In the genomic region with DNA sequence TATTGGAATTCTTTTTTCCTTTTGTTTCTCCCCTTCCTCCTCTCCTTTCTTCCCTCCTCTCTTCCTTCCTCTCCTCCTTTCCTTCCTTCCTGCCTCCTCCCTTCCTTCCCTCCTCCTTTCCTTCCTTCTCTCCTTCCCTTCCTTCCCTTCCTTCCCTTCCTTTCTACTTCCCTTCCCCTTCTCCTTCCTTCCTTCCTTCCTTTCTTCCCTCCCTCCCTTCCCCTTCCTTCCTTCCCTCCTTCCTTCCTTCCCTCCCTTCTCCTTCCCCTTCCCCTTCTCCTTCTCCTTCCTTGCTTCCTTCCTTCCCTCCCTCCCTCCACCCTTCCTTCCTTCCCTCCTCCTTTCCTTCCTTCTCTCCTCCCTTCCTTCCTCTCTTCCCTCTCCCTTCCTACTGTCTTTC, we compare ENCODE assay signal across 29 cellular contexts.
"Had no signal": no experiment of that assay in that cellular context is flagged by ENCODE, and none has a peak within 500 bp of the region (broad histone marks: within the 10 kb centered on the region; RNA-seq: fewer than 3 reads in every experiment).

No MANE protein-coding gene starts in this region.

- H3K27me3 ChIP-seq: colonic mucosa, esophagus muscularis mucosa, esophagus squamous epithelium, gastrocnemius medialis, gastroesophageal sphincter, heart left ventricle, heart right ventricle had no signal

- H3K9me3 Mint-ChIP-seq: endodermal cell had no signal

- H3K4me1 ChIP-seq: colonic mucosa, esophagus muscularis mucosa, esophagus squamous epithelium, foreskin keratinocyte, gastrocnemius medialis, gastroesophageal sphincter, heart left ventricle, heart right ventricle had no signal

- DNase-seq: colonic mucosa; cortex of kidney; dermis blood vessel endothelial cell; dorsolateral prefrontal cortex; effector CD4-positive, alpha-beta T cell; effector CD8-positive, alpha-beta T cell; effector memory CD4-positive, alpha-beta T cell; effector memory CD8-positive, alpha-beta T cell; endodermal cell; erythroblast; esophagus squamous epithelium; foreskin fibroblast; foreskin keratinocyte; foreskin melanocyte; gastrocnemius medialis; glutamatergic neuron; head of caudate nucleus; heart left ventricle; heart right ventricle had no signal

- H3K27me3 Mint-ChIP-seq: dendritic cell treated with granulocyte-macrophage colony-stimulating factor and Interleukin-4, amounts not matched to agents 40 ng/mL and 50 ng/mL, for 4 days; effector memory CD8-positive, alpha-beta T cell had no signal

- H3K36me3 ChIP-seq: colonic mucosa, esophagus muscularis mucosa, esophagus squamous epithelium, gastrocnemius medialis, gastroesophageal sphincter, heart left ventricle, heart right ventricle had no signal

- H3K4me3 ChIP-seq: colonic mucosa, coronary artery, dorsolateral prefrontal cortex, esophagus muscularis mucosa, esophagus squamous epithelium, gastrocnemius medialis, gastroesophageal sphincter, heart left ventricle, heart right ventricle had no signal

- FAIRE-seq: colon, endometrium, endothelial cell of umbilical vein, frontal cortex had no signal

- H3K4me3 Mint-ChIP-seq: dendritic cell treated with granulocyte-macrophage colony-stimulating factor and Interleukin-4, amounts not matched to agents 40 ng/mL and 50 ng/mL, for 4 days; effector memory CD8-positive, alpha-beta T cell; endodermal cell had no signal

- H3K27ac ChIP-seq: colonic mucosa, coronary artery, dorsolateral prefrontal cortex, epithelial cell of prostate, esophagus muscularis mucosa, esophagus squamous epithelium, foreskin keratinocyte, gastrocnemius medialis, gastroesophageal sphincter, heart left ventricle, heart right ventricle had no signal

- H3K27ac Mint-ChIP-seq: dendritic cell treated with granulocyte-macrophage colony-stimulating factor and Interleukin-4, amounts not matched to agents 40 ng/mL and 50 ng/mL, for 4 days; effector memory CD8-positive, alpha-beta T cell; endodermal cell had no signal

- H3K9me3 ChIP-seq: colonic mucosa, esophagus muscularis mucosa, esophagus squamous epithelium, gastrocnemius medialis, gastroesophageal sphincter, heart left ventricle, heart right ventricle had no signal

- ATAC-seq: effector memory CD8-positive, alpha-beta T cell; esophagus mucosa; foreskin keratinocyte; gastrocnemius medialis; gastroesophageal sphincter; heart left ventricle; heart right ventricle had no signal
